In the genomic region with DNA sequence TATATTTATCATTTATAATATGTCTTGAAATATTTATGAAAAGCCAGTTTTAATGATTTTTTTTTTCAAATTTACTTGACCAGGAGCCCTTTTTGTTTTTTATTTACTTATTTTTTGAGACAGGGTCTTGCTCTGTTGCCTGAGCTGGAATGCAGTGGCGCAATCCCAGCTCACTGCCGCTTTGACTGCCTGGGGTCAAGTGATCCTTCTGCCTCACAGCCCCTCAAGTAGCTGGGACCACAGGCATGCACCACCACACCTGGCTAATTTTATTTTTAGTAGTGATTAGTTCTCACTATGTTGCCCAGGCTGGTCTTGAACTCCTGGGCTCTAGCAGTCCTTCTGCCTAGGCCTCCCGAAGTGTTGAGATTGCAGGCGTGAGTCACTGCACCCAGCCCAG, we compare ENCODE assay signal across 1 cellular context.
TF ChIP-seq lines count a peak whose summit lies in the region.

No MANE protein-coding gene starts in this region.

TF ChIP-seq in H1, 55 proteins besides CTCF, POLR2A, EP300 and RAD21 (continued from another document):
- 0 out of 2 replicates have a peak, but pooled peaks have one; percentile 47 for TF ChIP-seq TEAD4 (IDR thresholded peaks at IDR 0.05; ENCODE audit: low read depth, low read length)
